ENCODE assay signal across 2 cellular contexts in genomic region chr13:68970532-68970931, GRCh38.
TF ChIP-seq lines count a peak whose summit lies in the region.

No MANE protein-coding gene starts in this region.

TF ChIP-seq in GM23338, 12 proteins besides CTCF, POLR2A, EP300 and RAD21 (continued from another document):
- TF ChIP-seq ETS1 (IDR thresholded peaks at IDR 0.05) (no peak), ZNF114 (CRISPR knock-in tag; IDR thresholded peaks at IDR 0.05) (no peak), JUNB (IDR thresholded peaks at IDR 0.05; ENCODE audit: unreplicated experiment) (no peak), CREB1 (CRISPR knock-in tag; IDR thresholded peaks at IDR 0.05; ENCODE audit: low read depth) (no peak), POLR2AphosphoS5 (IDR thresholded peaks at IDR 0.05; ENCODE audit: low read depth) (no peak), NANOG (IDR thresholded peaks at IDR 0.05; ENCODE audit: borderline replicate concordance) (peak; percentile 55)

TF ChIP-seq in WTC11, 78 proteins besides CTCF, POLR2A, EP300 and RAD21 (continued from another document):
- TF ChIP-seq ZNF121 (CRISPR knock-in tag; IDR thresholded peaks at IDR 0.05), result no peak
- TF ChIP-seq JAZF1 (CRISPR knock-in tag; IDR thresholded peaks at IDR 0.05), result no peak
- no peak for TF ChIP-seq PREB (CRISPR knock-in tag; IDR thresholded peaks at IDR 0.05; ENCODE audit: borderline replicate concordance)
- no peak for TF ChIP-seq ZNF416 (CRISPR knock-in tag; IDR thresholded peaks at IDR 0.05)
- no peak for TF ChIP-seq MAX (CRISPR knock-in tag; IDR thresholded peaks at IDR 0.05)
- no peak for TF ChIP-seq E2F1 (CRISPR knock-in tag; IDR thresholded peaks at IDR 0.05)
